Comparison of ENCODE assay signal across 27 cellular contexts in genomic region chr4:188993871-188994270, GRCh38.
"Had no signal": no experiment of that assay in that cellular context is flagged by ENCODE, and none has a peak within 500 bp of the region (broad histone marks: within the 10 kb centered on the region; RNA-seq: fewer than 3 reads in every experiment).

No MANE protein-coding gene starts in this region.

- ATAC-seq: activated T-cell treated with anti-CD3 and anti-CD28 coated beads, Interleukin-2, amount 50 U/mL, for 72 hours; body of pancreas; left lobe of liver; lower lobe of right lung; naive thymus-derived CD8-positive, alpha-beta T cell; psoas muscle; upper lobe of right lung had no signal

- H3K79me2 ChIP-seq: parathyroid adenoma had no signal

- H3K9me3 ChIP-seq: adrenal gland, body of pancreas, lower lobe of right lung, psoas muscle, sigmoid colon, suprapubic skin, tibial artery, upper lobe of right lung had no signal

- H3K27ac Mint-ChIP-seq: activated naive CD8-positive, alpha-beta T cell; activated T-cell treated with anti-CD3 and anti-CD28 coated beads, Interleukin-2, amount 50 U/mL, for 72 hours; naive thymus-derived CD8-positive, alpha-beta T cell had no signal

- H3K27ac ChIP-seq: adrenal gland, body of pancreas, lower lobe of right lung, parathyroid adenoma, psoas muscle, sigmoid colon, suprapubic skin, tibial artery, upper lobe of right lung had no signal

- H3K9ac ChIP-seq: parathyroid adenoma had no signal

- DNase-seq: activated CD4-positive, alpha-beta T cell treated with anti-CD3 and anti-CD28 coated beads for 4 hours; activated CD4-positive, alpha-beta T cell treated with anti-CD3 and anti-CD28 coated beads, Interleukin-2, amount 50 U/mL, for 4 hours; activated CD4-positive, CD25-positive, alpha-beta regulatory T cell; activated naive CD4-positive, alpha-beta T cell; activated T-cell treated with anti-CD3 and anti-CD28 coated beads for 4 hours; activated T-cell treated with anti-CD3 and anti-CD28 coated beads, Interleukin-2, amount 50 U/mL, for 72 hours; adrenal gland; aorta; body of pancreas; dermis blood vessel endothelial cell; effector CD4-positive, alpha-beta T cell; kidney glomerular epithelial cell; lower lobe of right lung; mesenchymal stem cell; naive thymus-derived CD8-positive, alpha-beta T cell; nucleus accumbens; psoas muscle; sigmoid colon; small intestine; stimulated activated naive CD4-positive, alpha-beta T cell; tibial artery; upper lobe of right lung had no signal

- H3K9me3 Mint-ChIP-seq: neural crest cell had no signal

- H3K36me3 ChIP-seq: adrenal gland, lower lobe of right lung, sigmoid colon, suprapubic skin, tibial artery, upper lobe of right lung had no signal

- H3K27me3 Mint-ChIP-seq: activated naive CD8-positive, alpha-beta T cell; naive thymus-derived CD8-positive, alpha-beta T cell had no signal

- H3K4me1 ChIP-seq: adrenal gland, body of pancreas, lower lobe of right lung, parathyroid adenoma, psoas muscle, sigmoid colon, suprapubic skin, tibial artery, upper lobe of right lung had no signal

- H3K4me3 Mint-ChIP-seq: activated naive CD8-positive, alpha-beta T cell; activated T-cell treated with anti-CD3 and anti-CD28 coated beads, Interleukin-2, amount 50 U/mL, for 72 hours; naive thymus-derived CD8-positive, alpha-beta T cell; neural crest cell had no signal

- H3K36me3 Mint-ChIP-seq: activated naive CD8-positive, alpha-beta T cell; naive thymus-derived CD8-positive, alpha-beta T cell had no signal

- H3K4me3 ChIP-seq: adrenal gland, body of pancreas, lower lobe of right lung, psoas muscle, sigmoid colon, suprapubic skin, tibial artery, upper lobe of right lung had no signal

- H3K4me1 Mint-ChIP-seq: naive thymus-derived CD8-positive, alpha-beta T cell; neural crest cell had no signal

- H3K27me3 ChIP-seq: adrenal gland, body of pancreas, sigmoid colon, suprapubic skin, tibial artery, upper lobe of right lung had no signal

- H2AFZ ChIP-seq: parathyroid adenoma had no signal
